Comparison of ENCODE assay signal across 23 cellular contexts in the genomic region with DNA sequence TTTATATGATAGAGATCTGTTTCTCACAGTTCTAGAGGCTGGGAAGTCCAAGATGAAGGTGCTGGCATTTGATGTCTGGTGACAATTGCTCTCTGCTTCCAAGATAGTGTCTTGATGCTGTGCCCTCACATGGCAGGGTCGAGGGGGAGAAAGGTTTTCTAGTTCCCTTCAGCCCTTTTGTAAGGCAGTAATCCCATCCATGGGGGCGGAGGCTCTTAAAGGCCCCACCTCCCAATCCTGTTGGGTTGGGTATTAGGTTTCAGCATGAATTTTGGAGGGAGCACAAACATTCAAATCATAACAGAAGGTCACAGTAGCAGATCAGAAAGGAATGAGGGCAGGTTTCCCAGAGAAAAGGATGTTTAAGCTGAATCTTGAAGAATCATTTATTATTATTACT.
"Had no signal": no experiment of that assay in that cellular context is flagged by ENCODE, and none has a peak within 500 bp of the region (broad histone marks: within the 10 kb centered on the region; RNA-seq: fewer than 3 reads in every experiment).

No MANE protein-coding gene starts in this region.

- H3K27me3 ChIP-seq: right lobe of liver, tibial nerve, upper lobe of left lung had no signal

- H3K4me1 Mint-ChIP-seq: memory B cell; mesothelial cell of epicardium; neural crest cell; stimulated activated naive B cell treated with anti-CD40 and anti-IgM and Interleukin-4, amounts not matched to agents 10 μg/mL and 1 μg/mL and 100 μg/mL, for 72 hours had no signal

- H3K27me3 Mint-ChIP-seq: effector memory CD8-positive, alpha-beta T cell; memory B cell; naive B cell; natural killer cell treated with Interleukin-12 subunit alpha and Interleukin-12 subunit beta and Interleukin-15 and Interleukin-18, amount 100 ng/mL, for 72 hours; progenitor cell of endocrine pancreas; stimulated activated naive B cell treated with anti-CD40 and anti-IgM and Interleukin-4, amounts not matched to agents 10 μg/mL and 1 μg/mL and 100 μg/mL, for 72 hours; stimulated activated naive CD8-positive, alpha-beta T cell treated with anti-CD3 and anti-CD28 coated beads, Interleukin-15, Interleukin-2, amounts not matched to agents 100 ng/mL and 50 ng/mL, for 24 hours had no signal

- H3K4me1 ChIP-seq: lower lobe of right lung, parathyroid adenoma, right lobe of liver, tibial nerve, upper lobe of left lung had no signal

- H3K4me3 ChIP-seq: lower lobe of right lung, mucosa of descending colon, right lobe of liver, thoracic aorta, tibial nerve, upper lobe of left lung had no signal

- H3K79me2 ChIP-seq: parathyroid adenoma had no signal

- H3K9me3 ChIP-seq: right lobe of liver, thoracic aorta, upper lobe of left lung had no signal

- DNase-seq: cortex of kidney; effector memory CD8-positive, alpha-beta T cell; erythroblast; hypothalamus; left ventricle myocardium superior; lower lobe of right lung; mucosa of descending colon; naive B cell; right lobe of liver; small intestine; stimulated activated CD4-positive, alpha-beta T cell treated with anti-CD3 and anti-CD28 coated beads, Interleukin-15, amount 100 ng/mL, for 24 hours; stimulated activated CD4-positive, alpha-beta T cell treated with anti-CD3 and anti-CD28 coated beads, Interleukin-2, amount 100 ng/mL, for 48 hours; stimulated activated naive B cell treated with anti-CD40 and anti-IgM and Interleukin-4, amounts not matched to agents 10 μg/mL and 1 μg/mL and 100 μg/mL, for 72 hours; upper lobe of left lung had no signal

- H3K9ac ChIP-seq: parathyroid adenoma had no signal

- H2AFZ ChIP-seq: parathyroid adenoma had no signal

- H3K27ac Mint-ChIP-seq: effector memory CD8-positive, alpha-beta T cell; memory B cell; mesothelial cell of epicardium; naive B cell; natural killer cell treated with Interleukin-12 subunit alpha and Interleukin-12 subunit beta and Interleukin-15 and Interleukin-18, amount 100 ng/mL, for 72 hours; progenitor cell of endocrine pancreas; stimulated activated naive B cell treated with anti-CD40 and anti-IgM and Interleukin-4, amounts not matched to agents 10 μg/mL and 1 μg/mL and 100 μg/mL, for 72 hours; stimulated activated naive CD8-positive, alpha-beta T cell treated with anti-CD3 and anti-CD28 coated beads, Interleukin-15, Interleukin-2, amounts not matched to agents 100 ng/mL and 50 ng/mL, for 24 hours had no signal

- H3K36me3 Mint-ChIP-seq: memory B cell; mesothelial cell of epicardium; naive B cell; natural killer cell treated with Interleukin-12 subunit alpha and Interleukin-12 subunit beta and Interleukin-15 and Interleukin-18, amount 100 ng/mL, for 72 hours; stimulated activated naive B cell treated with anti-CD40 and anti-IgM and Interleukin-4, amounts not matched to agents 10 μg/mL and 1 μg/mL and 100 μg/mL, for 72 hours had no signal

- H3K36me3 ChIP-seq: lower lobe of right lung, right lobe of liver, thoracic aorta, tibial nerve, upper lobe of left lung had no signal

- H3K27ac ChIP-seq: lower lobe of right lung, parathyroid adenoma, right lobe of liver, thoracic aorta, tibial nerve, upper lobe of left lung had no signal

- H3K4me3 Mint-ChIP-seq: effector memory CD8-positive, alpha-beta T cell; memory B cell; mesothelial cell of epicardium; naive B cell; natural killer cell treated with Interleukin-12 subunit alpha and Interleukin-12 subunit beta and Interleukin-15 and Interleukin-18, amount 100 ng/mL, for 72 hours; neural crest cell; stimulated activated naive B cell treated with anti-CD40 and anti-IgM and Interleukin-4, amounts not matched to agents 10 μg/mL and 1 μg/mL and 100 μg/mL, for 72 hours; stimulated activated naive CD8-positive, alpha-beta T cell treated with anti-CD3 and anti-CD28 coated beads, Interleukin-15, Interleukin-2, amounts not matched to agents 100 ng/mL and 50 ng/mL, for 24 hours had no signal

- ATAC-seq: effector memory CD8-positive, alpha-beta T cell; left ventricle myocardium superior; lower lobe of right lung; mucosa of descending colon; natural killer cell treated with Interleukin-12 subunit alpha and Interleukin-12 subunit beta and Interleukin-15 and Interleukin-18, amount 100 ng/mL, for 72 hours; right lobe of liver; stimulated activated naive B cell treated with anti-CD40 and anti-IgM and Interleukin-4, amounts not matched to agents 10 μg/mL and 1 μg/mL and 100 μg/mL, for 72 hours had no signal
